1 cellular context compared by ENCODE assay signal in the genomic region with DNA sequence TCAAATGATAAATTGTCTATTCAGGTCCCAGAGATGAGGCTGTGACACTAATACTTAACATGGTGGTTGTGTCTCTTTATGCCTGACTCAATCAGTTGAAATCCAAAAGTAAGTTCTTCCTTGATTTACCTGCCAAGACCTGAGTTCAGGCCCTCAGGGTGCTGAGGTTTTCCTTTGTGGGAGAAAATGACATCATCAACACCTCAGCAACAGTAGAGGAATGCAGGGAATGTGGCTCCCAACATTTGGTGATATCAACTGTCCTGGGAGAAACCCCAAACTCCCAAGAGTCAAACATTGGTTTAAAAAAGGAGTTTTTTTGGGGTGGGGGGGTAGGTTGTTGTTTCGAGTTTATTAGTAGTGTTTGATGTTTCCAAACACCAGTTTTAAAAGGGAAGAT.
TF ChIP-seq lines count a peak whose summit lies in the region.

No MANE protein-coding gene starts in this region.

TF ChIP-seq in SK-N-SH, 30 proteins besides CTCF, POLR2A, EP300 and RAD21:
- TF ChIP-seq FOXM1 (IDR thresholded peaks at IDR 0.05; ENCODE audit: low read depth) (no peak), RFX5 (IDR thresholded peaks at IDR 0.05; ENCODE audit: low read length) (no peak), USF2 (IDR thresholded peaks at IDR 0.05; ENCODE audit: borderline replicate concordance, low read depth, low read length) (no peak), FOXJ3 (CRISPR knock-in tag; IDR thresholded peaks at IDR 0.05) (no peak)
